8 cellular contexts compared by ENCODE assay signal in genomic region chr9:113993838-113994540, GRCh38.
A peak's percentile ranks its signal among the peaks of the same experiment; 100 is the strongest.
DNase-seq lines count a peak whose midpoint lies in the region; ATAC-seq, FAIRE-seq and TF ChIP-seq lines count a peak whose summit lies in the region.

No MANE protein-coding gene starts in this region.

- H3K4me3 Mint-ChIP-seq in endothelial cell (ENCODE audit: unreplicated experiment), result no peak overlapping the region

- no peak for TF ChIP-seq CTCF in AG10803 (conservative IDR thresholded peaks at IDR 0.05; ENCODE audit: low read length)
- TF ChIP-seq CTCF in choroid plexus epithelial cell (conservative IDR thresholded peaks at IDR 0.05; ENCODE audit: low read depth, low read length), result peak; percentile 24
- TF ChIP-seq CTCF in endothelial cell (IDR thresholded peaks at IDR 0.05; ENCODE audit: unreplicated experiment), result no peak
- no peak for TF ChIP-seq CTCF in D721Med (IDR thresholded peaks at IDR 0.05; ENCODE audit: insufficient read depth, missing control alignments)

- H3K9me3 Mint-ChIP-seq in endothelial cell (ENCODE audit: unreplicated experiment), result no peaks in the 10 kb centered on the region

- H3K4me3 ChIP-seq in AG10803 (ENCODE audit: low read length) (no peak overlapping the region), choroid plexus epithelial cell (ENCODE audit: low read depth, low read length) (no peak overlapping the region)

- DNase-seq in AG10803 (ENCODE audit: low read depth), result peak; percentile 50
- peak; percentile 97 for DNase-seq in NCI-H2029 (lab: John Stamatoyannopoulos, UW)
- DNase-seq in choroid plexus epithelial cell (ENCODE audit: low read depth), result peak; percentile 60
- DNase-seq in midbrain (lab: John Stamatoyannopoulos, UW), result peak; percentile 70
- DNase-seq in endothelial cell (ENCODE audit: low spot score), result no peak
- no peak for DNase-seq in LoVo (ENCODE audit: low spot score)
- no peak for DNase-seq in D721Med (ENCODE audit: insufficient read length, low spot score)

- H3K36me3 Mint-ChIP-seq in endothelial cell (ENCODE audit: low read depth, unreplicated experiment), result peaks cover 25% of the 10 kb centered on the region

- no peaks in the 10 kb centered on the region for H3K4me1 Mint-ChIP-seq in endothelial cell (ENCODE audit: unreplicated experiment)

- peaks cover 3% of the 10 kb centered on the region for H3K27me3 Mint-ChIP-seq in endothelial cell (ENCODE audit: unreplicated experiment)

- no peak for ATAC-seq in HG02938 (IDR thresholded peaks at IDR 0.05; ENCODE audit: unreplicated experiment)

- no peak for FAIRE-seq in D721Med (lab: Jason Lieb, UNC)

- no peak overlapping the region for H3K27ac Mint-ChIP-seq in endothelial cell (ENCODE audit: unreplicated experiment)

Comparison
In these comparisons a context has a peak if more than half of its experiments do, and no peak if none do; other contexts are left out.
1. DNase-seq: peak in AG10803 (single experiment), NCI-H2029 (single experiment), choroid plexus epithelial cell (single experiment) and midbrain (single experiment); none in endothelial cell (single experiment), LoVo (single experiment) and D721Med (single experiment).